In the genomic region with DNA sequence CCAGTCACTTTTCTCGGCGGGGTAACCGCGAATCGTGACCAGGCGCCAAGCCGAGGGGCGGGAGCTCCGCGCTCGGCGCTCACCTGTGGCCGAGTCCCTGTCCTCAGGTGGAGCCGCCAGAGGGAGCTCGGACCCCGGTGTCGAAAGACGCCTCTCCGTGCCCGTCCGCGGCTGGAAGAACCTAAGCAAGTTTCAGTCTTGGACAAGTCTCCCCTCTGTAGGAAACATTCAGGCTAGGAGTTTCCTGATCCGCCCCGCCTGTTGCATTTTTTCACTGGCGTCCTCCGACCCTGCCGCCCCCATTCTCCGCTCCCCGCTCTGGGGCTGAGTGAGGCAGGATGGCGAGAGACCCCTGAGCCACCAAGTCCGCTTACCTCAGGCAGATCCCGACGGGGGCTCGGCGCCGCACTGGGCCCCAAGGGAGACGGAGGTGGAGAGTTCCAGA, we compare ENCODE assay signal across 8 cellular contexts. TPM values are rescaled to one million over a fixed set of nuclear protein-coding genes. Genes with fewer than 3 reads are reported as not detected.
DNase-seq lines count a peak whose midpoint lies in the region; ATAC-seq, FAIRE-seq and TF ChIP-seq lines count a peak whose summit lies in the region.

No MANE protein-coding gene starts in this region.

- H3K4me1 ChIP-seq in HAP-1 (peaks cover 14% of the 10 kb centered on the region), MM.1S (ENCODE audit: low read length) (no peaks in the 10 kb centered on the region), ascending aorta (peaks cover 0 to 9% of the 10 kb centered on the region in 2 donors), right atrium auricular region (peaks cover 0 to 9% of the 10 kb centered on the region in 2 donors)

- CTCF ChIA-PET in T-cell (lab: Charles Lee): interaction anchor here (0.7 to 1.0 kb wide), 4 partner anchors 15 to 180 kb away, joined by 3 to 7 read pairs (median 4); no protein-coding TSS in a partner anchor

- peak; percentile 75 for TF ChIP-seq CTCF in MM.1S (IDR thresholded peaks at IDR 0.05; ENCODE audit: low read length)
- peak; percentile 59 to 86 (median 60) for TF ChIP-seq CTCF in ascending aorta (IDR thresholded peaks at IDR 0.05)
- TF ChIP-seq CTCF in right atrium auricular region (IDR thresholded peaks at IDR 0.05): peak; percentile 63 to 81

- peak overlapping the region; percentile 24; the same call in 1 of the 2 replicates for H3K27ac ChIP-seq in MM.1S (ENCODE audit: low read length)
- H3K27ac ChIP-seq in ascending aorta: peak overlapping the region; percentile 94 to 98
- peak overlapping the region; percentile 83 to 90 for H3K27ac ChIP-seq in right atrium auricular region

- no peaks in the 10 kb centered on the region for H3K9me2 ChIP-seq in MM.1S (replicated peaks; ENCODE audit: insufficient read depth, low read length)

- H3K27ac Mint-ChIP-seq in T-cell: peak overlapping the region; percentile 36 to 81

- FAIRE-seq in G401.6 (lab: Jason Lieb, UNC) (peak; percentile 17), urothelium cell line (lab: Jason Lieb, UNC) (no peak)

- no peaks in the 10 kb centered on the region for H3F3A ChIP-seq in MM.1S (ENCODE audit: insufficient read depth, low read length)

- no peaks in the 10 kb centered on the region for H3K9me3 Mint-ChIP-seq in T-cell

- peak overlapping the region; percentile 59 for H3K9ac ChIP-seq in MM.1S (ENCODE audit: low read length)

- H4K20me1 ChIP-seq in MM.1S (ENCODE audit: insufficient read depth, low read length): no peaks in the 10 kb centered on the region

- peaks cover 0 to 3% of the 10 kb centered on the region in 2 donors for H3K27me3 Mint-ChIP-seq in T-cell

- peak overlapping the region; percentile 98 for H2AFZ ChIP-seq in MM.1S (ENCODE audit: low read length)

- no peaks in the 10 kb centered on the region for H3K79me2 ChIP-seq in MM.1S (ENCODE audit: low read length)

- H3K27me3 ChIP-seq in HAP-1 (ENCODE audit: low read depth) (no peaks in the 10 kb centered on the region), MM.1S (replicated peaks; ENCODE audit: insufficient read depth, low read length) (no peaks in the 10 kb centered on the region), ascending aorta (no peaks in the 10 kb centered on the region), right atrium auricular region (no peaks in the 10 kb centered on the region)

- no peaks in the 10 kb centered on the region for H3K36me3 Mint-ChIP-seq in T-cell

- POLR2A ChIA-PET in T-cell (lab: Charles Lee): interaction anchor here (0.6 to 0.8 kb wide), 3 partner anchors 138 to 1137 kb away, joined by 10 to 14 read pairs (median 13); no protein-coding TSS in a partner anchor

- H3K4me2 ChIP-seq in MM.1S (ENCODE audit: low read depth, low read length): peak overlapping the region; percentile 89

- no peaks in the 10 kb centered on the region for H3K9me3 ChIP-seq in HAP-1
- H3K9me3 ChIP-seq in MM.1S (replicated peaks; ENCODE audit: insufficient read depth, low read length): no peaks in the 10 kb centered on the region
- H3K9me3 ChIP-seq in ascending aorta: peaks cover 3 to 7% of the 10 kb centered on the region in 2 donors
- H3K9me3 ChIP-seq in right atrium auricular region: no peaks in the 10 kb centered on the region

- intact Hi-C loops in ascending aorta (cut with DNase I) (loop anchor here (2.0 to 10.0 kb wide), 6 partner anchors 91 to 1196 kb away; no protein-coding TSS in a partner anchor), posterior vena cava (cut with DNase I) (no loop called here)

- peaks cover 7% of the 10 kb centered on the region for H3K36me3 ChIP-seq in HAP-1 (replicated peaks)
- no peaks in the 10 kb centered on the region for H3K36me3 ChIP-seq in MM.1S (replicated peaks; ENCODE audit: insufficient read depth, low read length)
- H3K36me3 ChIP-seq in ascending aorta: peaks cover 10 to 20% of the 10 kb centered on the region in 2 donors
- no peaks in the 10 kb centered on the region for H3K36me3 ChIP-seq in right atrium auricular region

- DNase-seq in HAP-1 (ENCODE audit: low spot score in 2 of 2) (peak; percentile 81 to 90), MM.1S (peak; percentile 88), T-cell (peak in 31 of 34 experiments; percentile 3 to 68 (median 26)), ascending aorta (ENCODE audit: low spot score in 2 of 2) (peak; percentile 35 to 90), right atrium auricular region (ENCODE audit: low spot score) (peak; percentile 88), posterior vena cava (ENCODE audit: low spot score) (peak; percentile 93), urothelium cell line (ENCODE audit: low spot score) (peak; percentile 75)

- ATAC-seq in T-cell (replicated peaks in 1 of 4): peak; percentile 9 to 33 (median 18)

- in situ Hi-C loops in HAP-1 (cut with MboI; ENCODE audit: low sequenced_read_pairs): no loop called here

- peaks cover 27 to 33% (median 29%) of the 10 kb centered on the region in 3 donors for H3K4me1 Mint-ChIP-seq in T-cell

- H3K4me3 Mint-ChIP-seq in T-cell: peak overlapping the region; percentile 87 to 94 (median 92)

- H3K4me3 ChIP-seq in HAP-1 (peak overlapping the region; percentile 77), MM.1S (ENCODE audit: low read length) (peak overlapping the region; percentile 92), ascending aorta (peak overlapping the region; percentile 82 to 98), right atrium auricular region (peak overlapping the region; percentile 77 to 80)

RNA-seq across cellular contexts. Expression of a gene that starts 0.5 kb away (rescaled TPM):
- total RNA-seq in T-cell (1 to 10 TPM in 3 of 5 donors, under 1 TPM in 2; 0.72 to 2.4 (median 1.5) TPM), ascending aorta (19.1 TPM), right atrium auricular region (1 to 10 TPM; 4.7 to 6.8 TPM), posterior vena cava (10 to 100 TPM; 11.6 to 16.4 TPM)

Comparison
In these comparisons a context has a peak if more than half of its experiments do, and no peak if none do; other contexts are left out.
1. Peak in every context shown above with its lines: DNase-seq, ATAC-seq, H3K4me3 ChIP-seq and H3K27ac ChIP-seq.
2. DNase-seq: peak in every context shown above with its lines; median percentile 93 in posterior vena cava; 88 in MM.1S; 88 in right atrium auricular region; 86 in HAP-1; 75 in urothelium cell line; 62 in ascending aorta; 26 in T-cell.
3. H3K27ac ChIP-seq: peak in every context shown above with its lines; median percentile 96 in ascending aorta; 86 in right atrium auricular region; 24 in MM.1S.